1 cellular context compared by ENCODE assay signal in the genomic region with DNA sequence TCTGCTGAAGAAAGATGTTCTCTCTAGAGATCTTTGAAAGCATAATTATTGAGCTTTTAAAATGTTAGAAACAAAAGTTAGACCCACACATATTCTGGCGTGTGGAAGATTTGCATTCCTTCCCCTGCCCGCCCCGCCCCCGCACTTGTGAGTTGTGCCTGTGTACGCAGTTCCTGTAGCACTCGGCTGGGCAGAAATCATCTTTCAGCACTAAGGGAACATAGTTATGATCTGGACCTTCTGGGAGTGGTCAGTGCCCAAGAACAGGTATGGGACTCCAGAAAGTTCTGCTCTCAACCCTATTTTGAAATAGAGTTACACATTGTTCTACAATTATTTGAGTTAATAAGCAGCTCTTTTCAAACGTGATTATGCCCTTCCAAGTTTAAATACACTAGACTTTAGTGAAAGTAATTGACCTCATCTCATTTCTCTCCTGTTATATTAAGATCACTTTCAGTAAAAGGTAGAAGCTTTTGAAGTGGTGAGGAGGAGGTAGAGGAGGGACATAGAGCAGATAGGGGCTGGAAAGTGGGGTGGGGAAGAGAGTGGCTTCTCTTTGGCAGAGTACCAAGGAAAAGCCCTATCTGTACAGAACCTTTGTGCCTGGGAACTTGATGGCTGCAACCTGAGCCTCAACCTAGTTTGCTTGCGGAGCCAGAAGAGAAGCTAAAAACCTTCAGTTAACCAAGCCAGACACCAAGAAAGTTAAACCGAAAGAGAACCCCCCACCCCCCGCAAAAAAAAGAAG.
TF ChIP-seq lines count a peak whose summit lies in the region.

No MANE protein-coding gene starts in this region.

TF ChIP-seq in IMR-90, 13 proteins besides CTCF, POLR2A, EP300 and RAD21:
- TF ChIP-seq RCOR1 (IDR thresholded peaks at IDR 0.05; ENCODE audit: insufficient replicate concordance, low read length): no peak
- TF ChIP-seq, protein P1, sequence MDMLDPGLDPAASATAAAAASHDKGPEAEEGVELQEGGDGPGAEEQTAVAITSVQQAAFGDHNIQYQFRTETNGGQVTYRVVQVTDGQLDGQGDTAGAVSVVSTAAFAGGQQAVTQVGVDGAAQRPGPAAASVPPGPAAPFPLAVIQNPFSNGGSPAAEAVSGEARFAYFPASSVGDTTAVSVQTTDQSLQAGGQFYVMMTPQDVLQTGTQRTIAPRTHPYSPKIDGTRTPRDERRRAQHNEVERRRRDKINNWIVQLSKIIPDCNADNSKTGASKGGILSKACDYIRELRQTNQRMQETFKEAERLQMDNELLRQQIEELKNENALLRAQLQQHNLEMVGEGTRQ (IDR thresholded peaks at IDR 0.05; ENCODE audit: low read depth, low read length): no peak
- no peak for TF ChIP-seq NFE2L2 (IDR thresholded peaks at IDR 0.05; ENCODE audit: low read depth, low read length)
- TF ChIP-seq BHLHE40 (IDR thresholded peaks at IDR 0.05; ENCODE audit: low read depth, low read length): no peak
TF ChIP-seq in IMR-90: peak in this region for 0.
